In genomic region chr17:81713556-81714411, GRCh38 we compare ENCODE assay signal across 1 cellular context.
TF ChIP-seq lines count a peak whose summit lies in the region.

No MANE protein-coding gene starts in this region.

TF ChIP-seq in K562, 482 proteins besides CTCF, POLR2A, EP300 and RAD21 (continues in another document):
- TF ChIP-seq GTF3C2 (IDR thresholded peaks at IDR 0.05; ENCODE audit: borderline replicate concordance, extremely low read depth, insufficient read length): no peak
- no peak for TF ChIP-seq ZNF561 (CRISPR knock-in tag; conservative IDR thresholded peaks at IDR 0.05)
- no peak for TF ChIP-seq XRCC4 (IDR thresholded peaks at IDR 0.05; ENCODE audit: extremely low read depth, insufficient read depth, insufficient read length)
- TF ChIP-seq MXI1 (IDR thresholded peaks at IDR 0.05; ENCODE audit: low read depth, low read length): 0 out of 2 replicates have a peak, but pooled peaks have one; percentile 12
- no peak for TF ChIP-seq EZH2 (IDR thresholded peaks at IDR 0.05; ENCODE audit: borderline replicate concordance, low read depth, low read length)
- no peak for TF ChIP-seq E2F1 (CRISPR knock-in tag; IDR thresholded peaks at IDR 0.05)
- TF ChIP-seq TEAD1 (CRISPR knock-in tag; IDR thresholded peaks at IDR 0.05): 0 out of 4 replicates have a peak, but pooled peaks of 1 of the 2 experiments have one; percentile 22
- TF ChIP-seq CHD4 (IDR thresholded peaks at IDR 0.05; ENCODE audit: insufficient read depth, insufficient replicate concordance, low read depth, low read length, poor library complexity, severe bottlenecking): no peak
- no peak for TF ChIP-seq CBFA2T2 (conservative IDR thresholded peaks at IDR 0.05)
- TF ChIP-seq TBP (optimal IDR thresholded peaks at IDR 0.05; ENCODE audit: low read depth, low read length): no peak
- no peak for TF ChIP-seq ARNT (IDR thresholded peaks at IDR 0.05)
- TF ChIP-seq CREM (IDR thresholded peaks at IDR 0.05; ENCODE audit: low read depth): peak; percentile 12; the same call in 1 of the 2 replicates
- no peak for TF ChIP-seq HMGXB4 (CRISPR knock-in tag; IDR thresholded peaks at IDR 0.05)
- TF ChIP-seq RREB1 (CRISPR knock-in tag; IDR thresholded peaks at IDR 0.05): no peak
- TF ChIP-seq SRSF1 (IDR thresholded peaks at IDR 0.05; ENCODE audit: low read depth, low read length): no peak
- TF ChIP-seq CBFB (CRISPR knock-in tag; IDR thresholded peaks at IDR 0.05): 0 out of 2 replicates have a peak, but pooled peaks have one; percentile 79
- TF ChIP-seq CREB5 (CRISPR knock-in tag; IDR thresholded peaks at IDR 0.05): no peak
- TF ChIP-seq AFF4 (CRISPR knock-in tag; IDR thresholded peaks at IDR 0.05): no peak
- no peak for TF ChIP-seq ZBED1 (IDR thresholded peaks at IDR 0.05)
- no peak; the same call in 1 of the 2 replicates for TF ChIP-seq NR2C2 (CRISPR knock-in tag; IDR thresholded peaks at IDR 0.05)
- peak; percentile 71 for TF ChIP-seq NR2C2 (tag; IDR thresholded peaks at IDR 0.05)
- TF ChIP-seq HNRNPK (IDR thresholded peaks at IDR 0.05; ENCODE audit: low read depth, low read length, poor library complexity, severe bottlenecking): no peak
- TF ChIP-seq POLR2H (tag; IDR thresholded peaks at IDR 0.05; ENCODE audit: low read depth): no peak
- no peak for TF ChIP-seq RNF219 (CRISPR knock-in tag; IDR thresholded peaks at IDR 0.05)
- no peak for TF ChIP-seq FOXM1 (IDR thresholded peaks at IDR 0.05; ENCODE audit: low read depth)
- no peak for TF ChIP-seq FOXM1 (CRISPR knock-in tag; IDR thresholded peaks at IDR 0.05; ENCODE audit: low read depth)
- TF ChIP-seq ZNF224 (CRISPR knock-in tag; IDR thresholded peaks at IDR 0.05): no peak
- TF ChIP-seq RBM22 (IDR thresholded peaks at IDR 0.05; ENCODE audit: low read depth, low read length, poor library complexity, severe bottlenecking): peak; percentile 76
- TF ChIP-seq CHCHD3 (CRISPR knock-in tag; IDR thresholded peaks at IDR 0.05): no peak
- no peak for TF ChIP-seq ZBTB33 (CRISPR knock-in tag; IDR thresholded peaks at IDR 0.05)
- TF ChIP-seq ZNF324 (CRISPR knock-in tag; IDR thresholded peaks at IDR 0.05): no peak
- TF ChIP-seq POLR2AphosphoS5 (IDR thresholded peaks at IDR 0.05; ENCODE audit: control insufficient read depth, insufficient read depth, low read depth, low read length): peak; percentile 9; the same call in 1 of the 2 replicates
- no peak for TF ChIP-seq MCM3 (IDR thresholded peaks at IDR 0.05)
